In genomic region chr17:13051876-13052275, GRCh38 we compare ENCODE assay signal across 9 cellular contexts.
"Had no signal": no experiment of that assay in that cellular context is flagged by ENCODE, and none has a peak within 500 bp of the region (broad histone marks: within the 10 kb centered on the region; RNA-seq: fewer than 3 reads in every experiment).

No MANE protein-coding gene starts in this region.

- H3K4me1 Mint-ChIP-seq: IgD-negative memory B cell had no signal

- H2AFZ ChIP-seq: GM23248 had no signal

- H3K9me3 ChIP-seq: HAP-1 had no signal

- H3K4me3 ChIP-seq: GM23248, HAP-1 had no signal

- H3K27ac ChIP-seq: GM23248, HL-60 had no signal

- H3K4me3 Mint-ChIP-seq: HFFc6, IgD-negative memory B cell had no signal

- H3K36me3 ChIP-seq: HAP-1 had no signal

- H3K36me3 Mint-ChIP-seq: IgD-negative memory B cell had no signal

- ATAC-seq: HCT116, HepG2 had no signal

- H3K9ac ChIP-seq: GM23248 had no signal

- H3K9me3 Mint-ChIP-seq: HFFc6 had no signal

- DNase-seq: GM23248, GOT3, H7, HFFc6 had no signal

- H3K4me1 ChIP-seq: HAP-1 had no signal
